Comparison of ENCODE assay signal across 23 cellular contexts in genomic region chr1:7560128-7560527, GRCh38.
"Had no signal": no experiment of that assay in that cellular context is flagged by ENCODE, and none has a peak within 500 bp of the region (broad histone marks: within the 10 kb centered on the region; RNA-seq: fewer than 3 reads in every experiment).

No MANE protein-coding gene starts in this region.

- H3K36me3 ChIP-seq: neural progenitor cell, right lobe of liver, suprapubic skin, thyroid gland, uterus had no signal

- H3K9ac ChIP-seq: neural progenitor cell, parathyroid adenoma had no signal

- H3K27me3 ChIP-seq: neural progenitor cell, right lobe of liver, thyroid gland, uterus had no signal

- H3K9me3 ChIP-seq: psoas muscle, right lobe of liver, suprapubic skin, thyroid gland, uterus had no signal

- H3K4me1 ChIP-seq: psoas muscle, right lobe of liver, suprapubic skin, uterus had no signal

- H3K27ac ChIP-seq: neural progenitor cell, parathyroid adenoma, psoas muscle, right lobe of liver, suprapubic skin, thyroid gland, uterus had no signal

- FAIRE-seq: endometrium, frontal cortex had no signal

- H2AFZ ChIP-seq: neural progenitor cell, parathyroid adenoma had no signal

- H3K4me3 ChIP-seq: lung, neural progenitor cell, psoas muscle, right lobe of liver, suprapubic skin, thyroid gland, uterus had no signal

- H3K79me2 ChIP-seq: parathyroid adenoma had no signal

- H3K4me2 ChIP-seq: neural progenitor cell had no signal

- ATAC-seq: esophagus mucosa; left ventricle myocardium superior; natural killer cell treated with Interleukin-12 subunit alpha and Interleukin-12 subunit beta and Interleukin-15 and Interleukin-18, amount 100 ng/mL, for 72 hours; psoas muscle; right lobe of liver had no signal

- DNase-seq: effector memory CD4-positive, alpha-beta T cell; islet precursor cell; left ventricle myocardium superior; mesenchymal stem cell; midbrain; occipital lobe; retina; stimulated activated CD4-positive, alpha-beta T cell treated with anti-CD3 and anti-CD28 coated beads, Interleukin-15, amount 100 ng/mL, for 24 hours; stimulated activated CD4-positive, alpha-beta T cell treated with anti-CD3 and anti-CD28 coated beads, Interleukin-1b, Interleukin-23, amount 100 ng/mL, for 48 hours; stimulated activated CD4-positive, alpha-beta T cell treated with anti-CD3 and anti-CD28 coated beads, Interleukin-4, amount 100 ng/mL, for 24 hours; stimulated activated naive CD4-positive, alpha-beta T cell; thyroid gland; uterus had no signal
